In the genomic region with DNA sequence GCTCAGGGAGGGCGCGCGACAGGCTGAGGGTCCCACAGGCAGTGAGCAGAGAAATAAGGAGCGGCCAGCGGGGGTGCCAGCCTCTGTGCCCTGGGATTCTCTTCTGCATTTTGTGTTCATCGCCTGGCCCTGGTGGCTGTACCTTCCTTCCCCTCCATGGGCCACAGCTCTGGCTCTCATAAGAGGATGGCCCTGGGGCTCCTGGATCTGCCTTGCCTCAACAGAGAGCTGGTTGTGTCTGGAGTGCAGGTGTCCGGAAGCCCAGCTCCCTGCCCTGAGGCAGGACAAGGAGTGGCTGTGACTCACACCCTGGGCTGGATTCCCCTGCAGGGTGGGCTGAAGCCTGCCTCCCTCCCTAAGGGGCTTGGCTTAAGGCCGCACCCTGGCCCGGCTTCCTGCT, we compare ENCODE assay signal across 14 cellular contexts. TPM values are rescaled to one million over a fixed set of nuclear protein-coding genes. Genes with fewer than 3 reads are reported as not detected.
DNase-seq lines count a peak whose midpoint lies in the region; ATAC-seq and TF ChIP-seq lines count a peak whose summit lies in the region.
"Had no signal": no experiment of that assay in that cellular context is flagged by ENCODE, and none has a peak within 500 bp of the region (broad histone marks: within the 10 kb centered on the region; RNA-seq: fewer than 3 reads in every experiment).

No MANE protein-coding gene starts in this region.

- TF ChIP-seq CTCF in heart left ventricle (IDR thresholded peaks at IDR 0.05) = no peak
- no peak for TF ChIP-seq CTCF in WTC11 (IDR thresholded peaks at IDR 0.05)

- WGBS in heart left ventricle, 4 donors = 67 to 75% (median 71%) methylated on average over 8 to 9 of the region's 9 CpGs
- 87 to 94% methylated on average over 9 of the region's 9 CpGs for WGBS in aorta, 2 donors

- H3K27ac ChIP-seq in heart left ventricle (no peak overlapping the region), aorta (ENCODE audit: low read depth in 1 of 2, low read length in 2 of 2) (no peak overlapping the region)
- H3K27ac ChIP-seq: KMS-11, upper lobe of right lung had no signal

- H3K36me3 ChIP-seq in heart left ventricle (no peaks in the 10 kb centered on the region), aorta (ENCODE audit: control insufficient read depth in 1 of 2, insufficient read depth in 2 of 2, low read length in 1 of 2) (no peaks in the 10 kb centered on the region)
- H3K36me3 ChIP-seq: upper lobe of right lung had no signal

- ATAC-seq in Right ventricle myocardium inferior (no peak), heart left ventricle (no peak), WTC11 (peak; percentile 67), aorta (ENCODE audit: low FRiP score) (peak; percentile 15)
- ATAC-seq: stimulated activated naive B cell treated with anti-CD40 and anti-IgM and Interleukin-4, amounts not matched to agents 10 μg/mL and 1 μg/mL and 100 μg/mL, for 72 hours; upper lobe of right lung had no signal

- H3K27me3 ChIP-seq in heart left ventricle = peaks cover 0 to 84% (median 35%) of the 10 kb centered on the region in 9 donors
- no peaks in the 10 kb centered on the region for H3K27me3 ChIP-seq in aorta (ENCODE audit: control insufficient read depth in 1 of 2, insufficient read depth in 2 of 2, low read length in 1 of 2)

- no peaks in the 10 kb centered on the region for H3K4me1 ChIP-seq in heart left ventricle
- no peaks in the 10 kb centered on the region for H3K4me1 ChIP-seq in aorta (ENCODE audit: control insufficient read depth in 1 of 2, insufficient read depth in 2 of 2, low read length in 2 of 2)
- H3K4me1 ChIP-seq: upper lobe of right lung had no signal

- peaks cover 19% of the 10 kb centered on the region for H3K4me1 Mint-ChIP-seq in WTC11
- no peaks in the 10 kb centered on the region for H3K4me1 Mint-ChIP-seq in activated CD4-positive, alpha-beta T cell treated with anti-CD3 and anti-CD28 coated beads, Interleukin-2, amount 10 ng/mL, durations not matched to agents 7 days and 5 days
- H3K4me1 Mint-ChIP-seq: stimulated activated naive B cell treated with anti-CD40 and anti-IgM and Interleukin-4, amounts not matched to agents 10 μg/mL and 1 μg/mL and 100 μg/mL, for 72 hours had no signal

- no peak for TF ChIP-seq POLR2A in heart left ventricle (IDR thresholded peaks at IDR 0.05)

- intact Hi-C loops in Right ventricle myocardium inferior (cut with DNase I) (no loop called here), heart left ventricle (cut with DNase I) (no loop called here), aorta (cut with DNase I) (no loop called here)

- H3K27ac Mint-ChIP-seq in WTC11 = no peak overlapping the region
- no peak overlapping the region for H3K27ac Mint-ChIP-seq in activated CD4-positive, alpha-beta T cell treated with anti-CD3 and anti-CD28 coated beads, Interleukin-2, amount 10 ng/mL, durations not matched to agents 7 days and 5 days
- H3K27ac Mint-ChIP-seq: mesothelial cell of epicardium; stimulated activated naive B cell treated with anti-CD40 and anti-IgM and Interleukin-4, amounts not matched to agents 10 μg/mL and 1 μg/mL and 100 μg/mL, for 72 hours had no signal

- no peak overlapping the region for H3K4me3 Mint-ChIP-seq in WTC11
- no peak overlapping the region for H3K4me3 Mint-ChIP-seq in activated CD4-positive, alpha-beta T cell treated with anti-CD3 and anti-CD28 coated beads, Interleukin-2, amount 10 ng/mL, durations not matched to agents 7 days and 5 days
- H3K4me3 Mint-ChIP-seq: mesothelial cell of epicardium; stimulated activated naive B cell treated with anti-CD40 and anti-IgM and Interleukin-4, amounts not matched to agents 10 μg/mL and 1 μg/mL and 100 μg/mL, for 72 hours had no signal

- H3K36me3 Mint-ChIP-seq in WTC11 = no peaks in the 10 kb centered on the region
- no peaks in the 10 kb centered on the region for H3K36me3 Mint-ChIP-seq in activated CD4-positive, alpha-beta T cell treated with anti-CD3 and anti-CD28 coated beads, Interleukin-2, amount 10 ng/mL, durations not matched to agents 7 days and 5 days (ENCODE audit: low read depth)
- H3K36me3 Mint-ChIP-seq: mesothelial cell of epicardium; stimulated activated naive B cell treated with anti-CD40 and anti-IgM and Interleukin-4, amounts not matched to agents 10 μg/mL and 1 μg/mL and 100 μg/mL, for 72 hours had no signal

- CTCF ChIA-PET in WTC11 (lab: Charles Lee) = interaction anchor here (0.7 to 1.0 kb wide), 3 partner anchors 23 to 812 kb away, joined by 4 to 5 read pairs (median 4); no protein-coding TSS in a partner anchor
- CTCF ChIA-PET in activated CD4-positive, alpha-beta T cell treated with anti-CD3 and anti-CD28 coated beads, Interleukin-2, amount 10 ng/mL, durations not matched to agents 7 days and 5 days (lab: Charles Lee) = no interaction called here

- peaks cover 30% of the 10 kb centered on the region for H3K27me3 Mint-ChIP-seq in WTC11 (ENCODE audit: low read depth)
- peaks cover 18% of the 10 kb centered on the region for H3K27me3 Mint-ChIP-seq in activated CD4-positive, alpha-beta T cell treated with anti-CD3 and anti-CD28 coated beads, Interleukin-2, amount 10 ng/mL, durations not matched to agents 7 days and 5 days

- peaks cover 0 to 20% (median 0%) of the 10 kb centered on the region in 12 donors for H3K9me3 ChIP-seq in heart left ventricle
- peaks cover 2% of the 10 kb centered on the region for H3K9me3 ChIP-seq in aorta (ENCODE audit: control insufficient read depth, low read length)
- H3K9me3 ChIP-seq: upper lobe of right lung had no signal

- H3K9me3 Mint-ChIP-seq in WTC11 = peaks cover 9% of the 10 kb centered on the region
- H3K9me3 Mint-ChIP-seq in activated CD4-positive, alpha-beta T cell treated with anti-CD3 and anti-CD28 coated beads, Interleukin-2, amount 10 ng/mL, durations not matched to agents 7 days and 5 days = no peaks in the 10 kb centered on the region
- H3K9me3 Mint-ChIP-seq: stimulated activated naive B cell treated with anti-CD40 and anti-IgM and Interleukin-4, amounts not matched to agents 10 μg/mL and 1 μg/mL and 100 μg/mL, for 72 hours had no signal

- DNase-seq in Right ventricle myocardium inferior (ENCODE audit: missing footprints) (peak; percentile 40), heart left ventricle (no peak), WTC11 (ENCODE audit: low spot score) (peak; percentile 16), islet precursor cell (peak; percentile 99), aorta (no peak), DMS53 treated with DMSO at 0.1 percent for 48 hours (lab: John Stamatoyannopoulos, UW; ENCODE audit: unreplicated experiment) (no peak), SKM-1 treated with dmso at 0.1 percent for 144 hours (lab: John Stamatoyannopoulos, UW; ENCODE audit: unreplicated experiment) (no peak)
- no peak for DNase-seq in activated CD4-positive, alpha-beta T cell treated with anti-CD3 and anti-CD28 coated beads, Interleukin-2, amount 10 ng/mL, durations not matched to agents 7 days and 5 days
- DNase-seq: NCI-H1436; NCI-H446 treated with DMSO at 0.1 percent for 48 hours; stimulated activated naive B cell treated with anti-CD40 and anti-IgM and Interleukin-4, amounts not matched to agents 10 μg/mL and 1 μg/mL and 100 μg/mL, for 72 hours; upper lobe of right lung had no signal

- H3K4me3 ChIP-seq in heart left ventricle (no peak overlapping the region), aorta (ENCODE audit: low read length in 2 of 2) (no peak overlapping the region)
- H3K4me3 ChIP-seq: upper lobe of right lung had no signal

- POLR2A ChIA-PET in WTC11 (lab: Charles Lee) = no interaction called here
- POLR2A ChIA-PET in activated CD4-positive, alpha-beta T cell treated with anti-CD3 and anti-CD28 coated beads, Interleukin-2, amount 10 ng/mL, durations not matched to agents 7 days and 5 days (lab: Charles Lee) = no interaction called here

TF ChIP-seq in WTC11, 78 proteins besides CTCF, POLR2A, EP300 and RAD21 (continues in another document):
- no peak for TF ChIP-seq OVOL2 (CRISPR knock-in tag; IDR thresholded peaks at IDR 0.05; ENCODE audit: borderline replicate concordance)
- TF ChIP-seq, protein P1, sequence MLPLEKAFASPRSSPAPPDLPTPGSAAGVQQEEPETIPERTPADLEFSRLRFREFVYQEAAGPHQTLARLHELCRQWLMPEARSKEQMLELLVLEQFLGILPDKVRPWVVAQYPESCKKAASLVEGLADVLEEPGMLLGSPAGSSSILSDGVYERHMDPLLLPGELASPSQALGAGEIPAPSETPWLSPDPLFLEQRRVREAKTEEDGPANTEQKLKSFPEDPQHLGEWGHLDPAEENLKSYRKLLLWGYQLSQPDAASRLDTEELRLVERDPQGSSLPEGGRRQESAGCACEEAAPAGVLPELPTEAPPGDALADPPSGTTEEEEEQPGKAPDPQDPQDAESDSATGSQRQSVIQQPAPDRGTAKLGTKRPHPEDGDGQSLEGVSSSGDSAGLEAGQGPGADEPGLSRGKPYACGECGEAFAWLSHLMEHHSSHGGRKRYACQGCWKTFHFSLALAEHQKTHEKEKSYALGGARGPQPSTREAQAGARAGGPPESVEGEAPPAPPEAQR (CRISPR knock-in tag; IDR thresholded peaks at IDR 0.05) = no peak

RNA-seq across cellular contexts. Expression of a gene that starts 24.3 kb away (rescaled TPM):
- total RNA-seq in Right ventricle myocardium inferior = 29.5 TPM
- total RNA-seq in heart left ventricle = 10 to 100 TPM; 16.7 to 51.5 (median 33.6) TPM
- polyA plus RNA-seq in heart left ventricle = 10 to 100 TPM; 16.9 to 26.0 TPM
- total RNA-seq in WTC11 (2021) = 36.0 to 38.1 TPM (median 37.5 TPM) in 3 replicates
- total RNA-seq in aorta = 100 to 1,000 TPM in 1 of 2 donors, 10 to 100 TPM in 1; 85.8 to 145 TPM
- 10 to 100 TPM; 17.7 to 43.5 TPM for polyA plus RNA-seq in aorta
- total RNA-seq in activated CD4-positive, alpha-beta T cell treated with anti-CD3 and anti-CD28 coated beads, Interleukin-2, amount 10 ng/mL, durations not matched to agents 7 days and 5 days = under 1 TPM; 0.37 to 0.69 TPM

Comparison
In these comparisons a context has a peak if more than half of its experiments do, and no peak if none do; other contexts are left out.
1. DNase-seq: peak in Right ventricle myocardium inferior (single experiment), WTC11 (single experiment) and islet precursor cell (single experiment); none in heart left ventricle (0 of 5), aorta (0 of 2), activated CD4-positive, alpha-beta T cell treated with anti-CD3 and anti-CD28 coated beads, Interleukin-2, amount 10 ng/mL, durations not matched to agents 7 days and 5 days (single experiment), DMS53 treated with DMSO at 0.1 percent for 48 hours (single experiment) and SKM-1 treated with dmso at 0.1 percent for 144 hours (single experiment).
2. ATAC-seq: peak in WTC11 (single experiment) and aorta (single experiment); none in Right ventricle myocardium inferior (single experiment) and heart left ventricle (0 of 4).
3. RNA of a gene that starts 24.3 kb away (total RNA-seq): 85.8 to 145 TPM in aorta, 36.0 to 38.1 TPM in WTC11, 16.7 to 51.5 TPM in heart left ventricle and 29.5 TPM in Right ventricle myocardium inferior (single experiment); 0.37 to 0.69 TPM in activated CD4-positive, alpha-beta T cell treated with anti-CD3 and anti-CD28 coated beads, Interleukin-2, amount 10 ng/mL, durations not matched to agents 7 days and 5 days; every median in the first group is over 10 times any median in the second.